1 cellular context compared by ENCODE assay signal in the genomic region with DNA sequence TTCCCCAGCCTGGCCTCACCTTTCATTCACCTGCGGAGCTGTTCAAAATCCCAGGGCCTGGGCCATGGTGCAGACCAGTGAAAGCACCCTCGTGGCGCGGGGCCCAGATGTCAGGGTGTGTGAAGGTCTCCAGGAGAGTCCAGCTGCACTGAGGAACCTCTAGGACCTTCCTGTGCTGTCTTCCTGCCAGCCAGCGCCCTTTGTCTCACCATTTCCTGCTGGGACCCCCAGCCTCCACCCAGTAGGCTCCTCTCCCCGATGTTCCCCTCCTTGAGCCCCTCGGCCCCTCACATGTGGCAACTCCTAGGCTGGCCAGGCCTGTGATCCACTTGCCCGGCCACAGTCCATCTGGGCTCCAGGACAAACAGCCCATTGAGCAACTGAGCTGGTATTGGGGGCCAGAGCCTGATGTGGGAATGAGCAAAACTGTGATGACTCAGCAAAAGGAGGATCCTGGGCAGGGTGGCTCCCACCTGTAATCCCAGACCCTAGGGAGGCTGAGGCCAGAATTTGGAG.
A peak's percentile ranks its signal among the peaks of the same experiment; 100 is the strongest.
TF ChIP-seq lines count a peak whose summit lies in the region.

No MANE protein-coding gene starts in this region.

TF ChIP-seq in HepG2, 621 proteins besides CTCF, POLR2A, EP300 and RAD21 (continued from another document and continues in another):
- TF ChIP-seq, protein P1, sequence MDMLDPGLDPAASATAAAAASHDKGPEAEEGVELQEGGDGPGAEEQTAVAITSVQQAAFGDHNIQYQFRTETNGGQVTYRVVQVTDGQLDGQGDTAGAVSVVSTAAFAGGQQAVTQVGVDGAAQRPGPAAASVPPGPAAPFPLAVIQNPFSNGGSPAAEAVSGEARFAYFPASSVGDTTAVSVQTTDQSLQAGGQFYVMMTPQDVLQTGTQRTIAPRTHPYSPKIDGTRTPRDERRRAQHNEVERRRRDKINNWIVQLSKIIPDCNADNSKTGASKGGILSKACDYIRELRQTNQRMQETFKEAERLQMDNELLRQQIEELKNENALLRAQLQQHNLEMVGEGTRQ (IDR thresholded peaks at IDR 0.05; ENCODE audit: low read depth, low read length) = no peak
- TF ChIP-seq, protein P1 (CRISPR knock-in tag; IDR thresholded peaks at IDR 0.05; ENCODE audit: borderline replicate concordance) = no peak
- TF ChIP-seq HNRNPUL1 (IDR thresholded peaks at IDR 0.05; ENCODE audit: low read depth, low read length) (no peak), KDM5B (CRISPR knock-in tag; IDR thresholded peaks at IDR 0.05; ENCODE audit: borderline replicate concordance) (peak; percentile 87), ZNF768 (CRISPR knock-in tag; IDR thresholded peaks at IDR 0.05) (no peak; the same call in 1 of the 2 replicates), THYN1 (CRISPR knock-in tag; IDR thresholded peaks at IDR 0.05; ENCODE audit: borderline replicate concordance, low read depth) (no peak), KDM3A (CRISPR knock-in tag; IDR thresholded peaks at IDR 0.05; ENCODE audit: low read depth) (no peak), ZIK1 (CRISPR knock-in tag; IDR thresholded peaks at IDR 0.05; ENCODE audit: borderline replicate concordance, low read depth) (no peak), SP140L (CRISPR knock-in tag; IDR thresholded peaks at IDR 0.05; ENCODE audit: borderline replicate concordance) (no peak), NCOA5 (CRISPR knock-in tag; IDR thresholded peaks at IDR 0.05) (no peak), SAP130 (CRISPR knock-in tag; IDR thresholded peaks at IDR 0.05; ENCODE audit: low read depth) (no peak), NFATC3 (CRISPR knock-in tag; IDR thresholded peaks at IDR 0.05) (no peak), MIER2 (CRISPR knock-in tag; IDR thresholded peaks at IDR 0.05) (no peak), ZNF703 (CRISPR knock-in tag; IDR thresholded peaks at IDR 0.05; ENCODE audit: borderline replicate concordance) (no peak), ZNF781 (CRISPR knock-in tag; IDR thresholded peaks at IDR 0.05; ENCODE audit: borderline replicate concordance, not compliant biosample characterization) (no peak), ZNF780A (CRISPR knock-in tag; IDR thresholded peaks at IDR 0.05) (no peak), ZNF775 (CRISPR knock-in tag; IDR thresholded peaks at IDR 0.05; ENCODE audit: borderline replicate concordance) (no peak), SNAI1 (CRISPR knock-in tag; IDR thresholded peaks at IDR 0.05; ENCODE audit: borderline replicate concordance) (no peak), SRSF9 (IDR thresholded peaks at IDR 0.05; ENCODE audit: borderline replicate concordance, insufficient read depth, low read depth, low read length, poor library complexity, severe bottlenecking) (no peak), ZNF720 (CRISPR knock-in tag; IDR thresholded peaks at IDR 0.05) (no peak), IKZF1 (IDR thresholded peaks at IDR 0.05) (no peak), ZNF160 (CRISPR knock-in tag; IDR thresholded peaks at IDR 0.05) (no peak), REXO4 (CRISPR knock-in tag; IDR thresholded peaks at IDR 0.05; ENCODE audit: borderline replicate concordance) (no peak), BHLHE40 (IDR thresholded peaks at IDR 0.05; ENCODE audit: low read length) (no peak), ZBTB7B (CRISPR knock-in tag; IDR thresholded peaks at IDR 0.05) (peak; percentile 88), GABPB1 (CRISPR knock-in tag; IDR thresholded peaks at IDR 0.05) (no peak), ZFP36L2 (CRISPR knock-in tag; IDR thresholded peaks at IDR 0.05) (no peak), ZSCAN29 (CRISPR knock-in tag; conservative IDR thresholded peaks at IDR 0.05) (0 out of 2 replicates have a peak, but pooled peaks have one; percentile 3), SPEN (CRISPR knock-in tag; IDR thresholded peaks at IDR 0.05; ENCODE audit: low read depth) (peak; percentile 47; the same call in 1 of the 2 replicates), FUBP1 (CRISPR knock-in tag; IDR thresholded peaks at IDR 0.05; ENCODE audit: borderline replicate concordance) (no peak), IRX3 (CRISPR knock-in tag; IDR thresholded peaks at IDR 0.05; ENCODE audit: borderline replicate concordance, low read depth) (no peak), ATF4 (CRISPR knock-in tag; IDR thresholded peaks at IDR 0.05) (no peak), ZNF558 (CRISPR knock-in tag; IDR thresholded peaks at IDR 0.05; ENCODE audit: borderline replicate concordance) (no peak), MAFF (IDR thresholded peaks at IDR 0.05; ENCODE audit: low read depth, low read length) (peak; percentile 100), ZNF232 (CRISPR knock-in tag; IDR thresholded peaks at IDR 0.05; ENCODE audit: borderline replicate concordance) (no peak), MLXIP (CRISPR knock-in tag; IDR thresholded peaks at IDR 0.05; ENCODE audit: borderline replicate concordance) (no peak), ZNF180 (CRISPR knock-in tag; IDR thresholded peaks at IDR 0.05; ENCODE audit: borderline replicate concordance, low read depth) (no peak), CENPBD1 (CRISPR knock-in tag; IDR thresholded peaks at IDR 0.05; ENCODE audit: borderline replicate concordance, low read depth) (no peak), CEBPG (CRISPR knock-in tag; IDR thresholded peaks at IDR 0.05) (peak; percentile 87), ZNF746 (CRISPR knock-in tag; IDR thresholded peaks at IDR 0.05) (peak; percentile 86; the same call in 1 of the 2 replicates)
- TF ChIP-seq, protein P2, sequence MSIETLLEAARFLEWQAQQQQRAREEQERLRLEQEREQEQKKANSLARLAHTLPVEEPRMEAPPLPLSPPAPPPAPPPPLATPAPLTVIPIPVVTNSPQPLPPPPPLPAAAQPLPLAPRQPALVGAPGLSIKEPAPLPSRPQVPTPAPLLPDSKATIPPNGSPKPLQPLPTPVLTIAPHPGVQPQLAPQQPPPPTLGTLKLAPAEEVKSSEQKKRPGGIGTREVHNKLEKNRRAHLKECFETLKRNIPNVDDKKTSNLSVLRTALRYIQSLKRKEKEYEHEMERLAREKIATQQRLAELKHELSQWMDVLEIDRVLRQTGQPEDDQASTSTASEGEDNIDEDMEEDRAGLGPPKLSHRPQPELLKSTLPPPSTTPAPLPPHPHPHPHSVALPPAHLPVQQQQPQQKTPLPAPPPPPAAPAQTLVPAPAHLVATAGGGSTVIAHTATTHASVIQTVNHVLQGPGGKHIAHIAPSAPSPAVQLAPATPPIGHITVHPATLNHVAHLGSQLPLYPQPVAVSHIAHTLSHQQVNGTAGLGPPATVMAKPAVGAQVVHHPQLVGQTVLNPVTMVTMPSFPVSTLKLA (IDR thresholded peaks at IDR 0.05) = no peak
- TF ChIP-seq, protein P3, sequence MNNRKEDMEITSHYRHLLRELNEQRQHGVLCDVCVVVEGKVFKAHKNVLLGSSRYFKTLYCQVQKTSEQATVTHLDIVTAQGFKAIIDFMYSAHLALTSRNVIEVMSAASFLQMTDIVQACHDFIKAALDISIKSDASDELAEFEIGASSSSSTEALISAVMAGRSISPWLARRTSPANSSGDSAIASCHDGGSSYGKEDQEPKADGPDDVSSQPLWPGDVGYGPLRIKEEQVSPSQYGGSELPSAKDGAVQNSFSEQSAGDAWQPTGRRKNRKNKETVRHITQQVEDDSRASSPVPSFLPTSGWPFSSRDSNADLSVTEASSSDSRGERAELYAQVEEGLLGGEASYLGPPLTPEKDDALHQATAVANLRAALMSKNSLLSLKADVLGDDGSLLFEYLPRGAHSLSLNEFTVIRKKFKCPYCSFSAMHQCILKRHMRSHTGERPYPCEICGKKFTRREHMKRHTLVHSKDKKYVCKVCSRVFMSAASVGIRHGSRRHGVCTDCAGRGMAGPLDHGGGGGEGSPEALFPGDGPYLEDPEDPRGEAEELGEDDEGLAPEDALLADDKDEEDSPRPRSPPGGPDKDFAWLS (CRISPR knock-in tag; IDR thresholded peaks at IDR 0.05; ENCODE audit: borderline replicate concordance) = no peak
- TF ChIP-seq, protein P4, sequence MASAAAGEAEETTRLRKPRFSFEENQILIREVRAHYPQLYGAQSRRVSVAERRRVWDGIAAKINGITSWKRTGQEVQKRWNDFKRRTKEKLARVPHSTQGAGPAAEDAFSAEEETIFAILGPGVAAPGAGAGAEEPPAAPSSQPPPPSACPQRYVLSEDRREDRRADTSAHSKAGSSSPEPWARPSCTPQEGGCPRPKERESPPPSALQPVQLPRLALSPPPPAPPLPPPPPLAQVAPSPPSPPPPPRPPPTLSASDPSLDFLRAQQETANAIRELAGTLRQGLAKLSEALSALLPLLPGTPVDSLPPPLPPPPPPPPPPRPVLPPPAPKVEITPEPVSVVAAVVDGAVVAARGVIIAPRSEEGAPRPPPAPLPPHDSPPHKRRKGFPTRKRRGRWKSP (CRISPR knock-in tag; IDR thresholded peaks at IDR 0.05) = no peak
- TF ChIP-seq, protein P5, sequence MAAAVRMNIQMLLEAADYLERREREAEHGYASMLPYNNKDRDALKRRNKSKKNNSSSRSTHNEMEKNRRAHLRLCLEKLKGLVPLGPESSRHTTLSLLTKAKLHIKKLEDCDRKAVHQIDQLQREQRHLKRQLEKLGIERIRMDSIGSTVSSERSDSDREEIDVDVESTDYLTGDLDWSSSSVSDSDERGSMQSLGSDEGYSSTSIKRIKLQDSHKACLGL (CRISPR knock-in tag; IDR thresholded peaks at IDR 0.05) = peak; percentile 56; the same call in 1 of the 2 replicates
- TF ChIP-seq, protein P6, sequence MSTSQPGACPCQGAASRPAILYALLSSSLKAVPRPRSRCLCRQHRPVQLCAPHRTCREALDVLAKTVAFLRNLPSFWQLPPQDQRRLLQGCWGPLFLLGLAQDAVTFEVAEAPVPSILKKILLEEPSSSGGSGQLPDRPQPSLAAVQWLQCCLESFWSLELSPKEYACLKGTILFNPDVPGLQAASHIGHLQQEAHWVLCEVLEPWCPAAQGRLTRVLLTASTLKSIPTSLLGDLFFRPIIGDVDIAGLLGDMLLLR (CRISPR knock-in tag; IDR thresholded peaks at IDR 0.05) = peak; percentile 71
- TF ChIP-seq, protein P7, sequence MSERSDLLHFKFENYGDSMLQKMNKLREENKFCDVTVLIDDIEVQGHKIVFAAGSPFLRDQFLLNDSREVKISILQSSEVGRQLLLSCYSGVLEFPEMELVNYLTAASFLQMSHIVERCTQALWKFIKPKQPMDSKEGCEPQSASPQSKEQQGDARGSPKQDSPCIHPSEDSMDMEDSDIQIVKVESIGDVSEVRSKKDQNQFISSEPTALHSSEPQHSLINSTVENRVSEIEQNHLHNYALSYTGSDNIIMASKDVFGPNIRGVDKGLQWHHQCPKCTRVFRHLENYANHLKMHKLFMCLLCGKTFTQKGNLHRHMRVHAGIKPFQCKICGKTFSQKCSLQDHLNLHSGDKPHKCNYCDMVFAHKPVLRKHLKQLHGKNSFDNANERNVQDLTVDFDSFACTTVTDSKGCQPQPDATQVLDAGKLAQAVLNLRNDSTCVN (CRISPR knock-in tag; IDR thresholded peaks at IDR 0.05; ENCODE audit: borderline replicate concordance) = no peak
- TF ChIP-seq, protein P8, sequence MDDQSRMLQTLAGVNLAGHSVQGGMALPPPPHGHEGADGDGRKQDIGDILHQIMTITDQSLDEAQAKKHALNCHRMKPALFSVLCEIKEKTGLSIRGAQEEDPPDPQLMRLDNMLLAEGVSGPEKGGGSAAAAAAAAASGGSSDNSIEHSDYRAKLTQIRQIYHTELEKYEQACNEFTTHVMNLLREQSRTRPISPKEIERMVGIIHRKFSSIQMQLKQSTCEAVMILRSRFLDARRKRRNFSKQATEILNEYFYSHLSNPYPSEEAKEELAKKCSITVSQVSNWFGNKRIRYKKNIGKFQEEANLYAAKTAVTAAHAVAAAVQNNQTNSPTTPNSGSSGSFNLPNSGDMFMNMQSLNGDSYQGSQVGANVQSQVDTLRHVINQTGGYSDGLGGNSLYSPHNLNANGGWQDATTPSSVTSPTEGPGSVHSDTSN (CRISPR knock-in tag; IDR thresholded peaks at IDR 0.05; ENCODE audit: borderline replicate concordance) = no peak
